ENCODE assay signal across 1 cellular context in genomic region chr9:128685636-128686489, GRCh38.
TF ChIP-seq lines count a peak whose summit lies in the region.

No MANE protein-coding gene starts in this region.

TF ChIP-seq in K562, 482 proteins besides CTCF, POLR2A, EP300 and RAD21 (continued from another document and continues in another):
- TF ChIP-seq ZBTB40 (IDR thresholded peaks at IDR 0.05) (no peak), ZBTB40 (CRISPR knock-in tag; IDR thresholded peaks at IDR 0.05) (no peak), ZNF408 (CRISPR knock-in tag; IDR thresholded peaks at IDR 0.05; ENCODE audit: low read depth) (no peak), GATAD2B (IDR thresholded peaks at IDR 0.05; ENCODE audit: borderline replicate concordance) (no peak), NFYB (IDR thresholded peaks at IDR 0.05; ENCODE audit: extremely low read depth, insufficient read length) (no peak), CCNT2 (IDR thresholded peaks at IDR 0.05; ENCODE audit: borderline replicate concordance, extremely low read depth, insufficient read length, low read depth, low read length) (no peak), ZNF384 (IDR thresholded peaks at IDR 0.05; ENCODE audit: low read depth, low read length) (no peak), ZNF324 (CRISPR knock-in tag; IDR thresholded peaks at IDR 0.05) (no peak), STAG1 (CRISPR knock-in tag; IDR thresholded peaks at IDR 0.05; ENCODE audit: borderline replicate concordance) (0 out of 2 replicates have a peak, but pooled peaks have one; percentile 5), BACH1 (tag; IDR thresholded peaks at IDR 0.05) (no peak), ZNF717 (CRISPR knock-in tag; IDR thresholded peaks at IDR 0.05) (no peak), HOMEZ (CRISPR knock-in tag; IDR thresholded peaks at IDR 0.05) (no peak), HNRNPK (IDR thresholded peaks at IDR 0.05; ENCODE audit: low read depth, low read length, poor library complexity, severe bottlenecking) (no peak), SMARCC2 (IDR thresholded peaks at IDR 0.05; ENCODE audit: low read depth) (no peak), ILF3 (IDR thresholded peaks at IDR 0.05; ENCODE audit: borderline replicate concordance) (no peak), NR3C1 (CRISPR knock-in tag; IDR thresholded peaks at IDR 0.05) (no peak), POLR2G (IDR thresholded peaks at IDR 0.05; ENCODE audit: low read depth, low read length) (no peak), ZNF586 (CRISPR knock-in tag; conservative IDR thresholded peaks at IDR 0.05) (no peak), ATF7 (IDR thresholded peaks at IDR 0.05) (no peak), ZNF311 (CRISPR knock-in tag; IDR thresholded peaks at IDR 0.05) (no peak), TAF15 (IDR thresholded peaks at IDR 0.05; ENCODE audit: low read depth, low read length) (no peak), MAZ (CRISPR knock-in tag; conservative IDR thresholded peaks at IDR 0.05 in 1 of 2, IDR thresholded peaks at IDR 0.05 in 1 of 2) (no peak), KDM2B (CRISPR knock-in tag; IDR thresholded peaks at IDR 0.05) (no peak), TAF9B (IDR thresholded peaks at IDR 0.05; ENCODE audit: partially characterized antibody) (no peak), MEF2A (IDR thresholded peaks at IDR 0.05; ENCODE audit: control insufficient read depth, low read depth, low read length) (no peak), PHB (CRISPR knock-in tag; IDR thresholded peaks at IDR 0.05) (no peak), RB1 (IDR thresholded peaks at IDR 0.05; ENCODE audit: low read depth) (no peak), RCOR1 (IDR thresholded peaks at IDR 0.05; ENCODE audit: borderline replicate concordance in 1 of 2, low read depth in 2 of 2, low read length in 2 of 2) (no peak), CREM (IDR thresholded peaks at IDR 0.05; ENCODE audit: low read depth) (no peak), JUNB (CRISPR knock-in tag; conservative IDR thresholded peaks at IDR 0.05) (no peak), ZNF644 (tag; IDR thresholded peaks at IDR 0.05; ENCODE audit: low read depth) (0 out of 2 replicates have a peak, but pooled peaks have one; percentile 38), ZNF778 (CRISPR knock-in tag; IDR thresholded peaks at IDR 0.05) (no peak)
- TF ChIP-seq, protein P1, sequence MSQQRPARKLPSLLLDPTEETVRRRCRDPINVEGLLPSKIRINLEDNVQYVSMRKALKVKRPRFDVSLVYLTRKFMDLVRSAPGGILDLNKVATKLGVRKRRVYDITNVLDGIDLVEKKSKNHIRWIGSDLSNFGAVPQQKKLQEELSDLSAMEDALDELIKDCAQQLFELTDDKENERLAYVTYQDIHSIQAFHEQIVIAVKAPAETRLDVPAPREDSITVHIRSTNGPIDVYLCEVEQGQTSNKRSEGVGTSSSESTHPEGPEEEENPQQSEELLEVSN (IDR thresholded peaks at IDR 0.05; ENCODE audit: borderline replicate concordance in 1 of 2, extremely low read depth in 1 of 2, insufficient read depth in 1 of 2, insufficient read length in 1 of 2, low read depth in 1 of 2, low read length in 1 of 2, poor library complexity in 1 of 2, severe bottlenecking in 1 of 2): no peak
- TF ChIP-seq, protein P2, sequence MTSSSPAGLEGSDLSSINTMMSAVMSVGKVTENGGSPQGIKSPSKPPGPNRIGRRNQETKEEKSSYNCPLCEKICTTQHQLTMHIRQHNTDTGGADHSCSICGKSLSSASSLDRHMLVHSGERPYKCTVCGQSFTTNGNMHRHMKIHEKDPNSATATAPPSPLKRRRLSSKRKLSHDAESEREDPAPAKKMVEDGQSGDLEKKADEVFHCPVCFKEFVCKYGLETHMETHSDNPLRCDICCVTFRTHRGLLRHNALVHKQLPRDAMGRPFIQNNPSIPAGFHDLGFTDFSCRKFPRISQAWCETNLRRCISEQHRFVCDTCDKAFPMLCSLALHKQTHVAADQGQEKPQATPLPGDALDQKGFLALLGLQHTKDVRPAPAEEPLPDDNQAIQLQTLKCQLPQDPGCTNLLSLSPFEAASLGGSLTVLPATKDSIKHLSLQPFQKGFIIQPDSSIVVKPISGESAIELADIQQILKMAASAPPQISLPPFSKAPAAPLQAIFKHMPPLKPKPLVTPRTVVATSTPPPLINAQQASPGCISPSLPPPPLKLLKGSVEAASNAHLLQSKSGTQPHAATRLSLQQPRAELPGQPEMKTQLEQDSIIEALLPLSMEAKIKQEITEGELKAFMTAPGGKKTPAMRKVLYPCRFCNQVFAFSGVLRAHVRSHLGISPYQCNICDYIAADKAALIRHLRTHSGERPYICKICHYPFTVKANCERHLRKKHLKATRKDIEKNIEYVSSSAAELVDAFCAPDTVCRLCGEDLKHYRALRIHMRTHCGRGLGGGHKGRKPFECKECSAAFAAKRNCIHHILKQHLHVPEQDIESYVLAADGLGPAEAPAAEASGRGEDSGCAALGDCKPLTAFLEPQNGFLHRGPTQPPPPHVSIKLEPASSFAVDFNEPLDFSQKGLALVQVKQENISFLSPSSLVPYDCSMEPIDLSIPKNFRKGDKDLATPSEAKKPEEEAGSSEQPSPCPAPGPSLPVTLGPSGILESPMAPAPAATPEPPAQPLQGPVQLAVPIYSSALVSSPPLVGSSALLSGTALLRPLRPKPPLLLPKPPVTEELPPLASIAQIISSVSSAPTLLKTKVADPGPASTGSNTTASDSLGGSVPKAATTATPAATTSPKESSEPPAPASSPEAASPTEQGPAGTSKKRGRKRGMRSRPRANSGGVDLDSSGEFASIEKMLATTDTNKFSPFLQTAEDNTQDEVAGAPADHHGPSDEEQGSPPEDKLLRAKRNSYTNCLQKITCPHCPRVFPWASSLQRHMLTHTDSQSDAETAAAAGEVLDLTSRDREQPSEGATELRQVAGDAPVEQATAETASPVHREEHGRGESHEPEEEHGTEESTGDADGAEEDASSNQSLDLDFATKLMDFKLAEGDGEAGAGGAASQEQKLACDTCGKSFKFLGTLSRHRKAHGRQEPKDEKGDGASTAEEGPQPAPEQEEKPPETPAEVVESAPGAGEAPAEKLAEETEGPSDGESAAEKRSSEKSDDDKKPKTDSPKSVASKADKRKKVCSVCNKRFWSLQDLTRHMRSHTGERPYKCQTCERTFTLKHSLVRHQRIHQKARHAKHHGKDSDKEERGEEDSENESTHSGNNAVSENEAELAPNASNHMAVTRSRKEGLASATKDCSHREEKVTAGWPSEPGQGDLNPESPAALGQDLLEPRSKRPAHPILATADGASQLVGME (CRISPR knock-in tag; IDR thresholded peaks at IDR 0.05): no peak
- TF ChIP-seq, protein P3, sequence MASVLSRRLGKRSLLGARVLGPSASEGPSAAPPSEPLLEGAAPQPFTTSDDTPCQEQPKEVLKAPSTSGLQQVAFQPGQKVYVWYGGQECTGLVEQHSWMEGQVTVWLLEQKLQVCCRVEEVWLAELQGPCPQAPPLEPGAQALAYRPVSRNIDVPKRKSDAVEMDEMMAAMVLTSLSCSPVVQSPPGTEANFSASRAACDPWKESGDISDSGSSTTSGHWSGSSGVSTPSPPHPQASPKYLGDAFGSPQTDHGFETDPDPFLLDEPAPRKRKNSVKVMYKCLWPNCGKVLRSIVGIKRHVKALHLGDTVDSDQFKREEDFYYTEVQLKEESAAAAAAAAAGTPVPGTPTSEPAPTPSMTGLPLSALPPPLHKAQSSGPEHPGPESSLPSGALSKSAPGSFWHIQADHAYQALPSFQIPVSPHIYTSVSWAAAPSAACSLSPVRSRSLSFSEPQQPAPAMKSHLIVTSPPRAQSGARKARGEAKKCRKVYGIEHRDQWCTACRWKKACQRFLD (CRISPR knock-in tag; IDR thresholded peaks at IDR 0.05): no peak
- TF ChIP-seq, protein P4, sequence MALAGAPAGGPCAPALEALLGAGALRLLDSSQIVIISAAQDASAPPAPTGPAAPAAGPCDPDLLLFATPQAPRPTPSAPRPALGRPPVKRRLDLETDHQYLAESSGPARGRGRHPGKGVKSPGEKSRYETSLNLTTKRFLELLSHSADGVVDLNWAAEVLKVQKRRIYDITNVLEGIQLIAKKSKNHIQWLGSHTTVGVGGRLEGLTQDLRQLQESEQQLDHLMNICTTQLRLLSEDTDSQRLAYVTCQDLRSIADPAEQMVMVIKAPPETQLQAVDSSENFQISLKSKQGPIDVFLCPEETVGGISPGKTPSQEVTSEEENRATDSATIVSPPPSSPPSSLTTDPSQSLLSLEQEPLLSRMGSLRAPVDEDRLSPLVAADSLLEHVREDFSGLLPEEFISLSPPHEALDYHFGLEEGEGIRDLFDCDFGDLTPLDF (CRISPR knock-in tag; IDR thresholded peaks at IDR 0.05): no peak
- TF ChIP-seq, protein P5, sequence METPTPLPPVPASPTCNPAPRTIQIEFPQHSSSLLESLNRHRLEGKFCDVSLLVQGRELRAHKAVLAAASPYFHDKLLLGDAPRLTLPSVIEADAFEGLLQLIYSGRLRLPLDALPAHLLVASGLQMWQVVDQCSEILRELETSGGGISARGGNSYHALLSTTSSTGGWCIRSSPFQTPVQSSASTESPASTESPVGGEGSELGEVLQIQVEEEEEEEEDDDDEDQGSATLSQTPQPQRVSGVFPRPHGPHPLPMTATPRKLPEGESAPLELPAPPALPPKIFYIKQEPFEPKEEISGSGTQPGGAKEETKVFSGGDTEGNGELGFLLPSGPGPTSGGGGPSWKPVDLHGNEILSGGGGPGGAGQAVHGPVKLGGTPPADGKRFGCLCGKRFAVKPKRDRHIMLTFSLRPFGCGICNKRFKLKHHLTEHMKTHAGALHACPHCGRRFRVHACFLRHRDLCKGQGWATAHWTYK (CRISPR knock-in tag; IDR thresholded peaks at IDR 0.05): no peak
